ENCODE assay signal across 3 cellular contexts in genomic region chr16:80008857-80009256, GRCh38.
"Had no signal": no experiment of that assay in that cellular context is flagged by ENCODE, and none has a peak within 500 bp of the region (broad histone marks: within the 10 kb centered on the region; RNA-seq: fewer than 3 reads in every experiment).

No MANE protein-coding gene starts in this region.

- ATAC-seq: GM12878 had no signal

- DNase-seq: GDM1, GF-D8 had no signal

- H3K4me3 ChIP-seq: GM12878 had no signal
